17 cellular contexts compared by ENCODE assay signal in the genomic region with DNA sequence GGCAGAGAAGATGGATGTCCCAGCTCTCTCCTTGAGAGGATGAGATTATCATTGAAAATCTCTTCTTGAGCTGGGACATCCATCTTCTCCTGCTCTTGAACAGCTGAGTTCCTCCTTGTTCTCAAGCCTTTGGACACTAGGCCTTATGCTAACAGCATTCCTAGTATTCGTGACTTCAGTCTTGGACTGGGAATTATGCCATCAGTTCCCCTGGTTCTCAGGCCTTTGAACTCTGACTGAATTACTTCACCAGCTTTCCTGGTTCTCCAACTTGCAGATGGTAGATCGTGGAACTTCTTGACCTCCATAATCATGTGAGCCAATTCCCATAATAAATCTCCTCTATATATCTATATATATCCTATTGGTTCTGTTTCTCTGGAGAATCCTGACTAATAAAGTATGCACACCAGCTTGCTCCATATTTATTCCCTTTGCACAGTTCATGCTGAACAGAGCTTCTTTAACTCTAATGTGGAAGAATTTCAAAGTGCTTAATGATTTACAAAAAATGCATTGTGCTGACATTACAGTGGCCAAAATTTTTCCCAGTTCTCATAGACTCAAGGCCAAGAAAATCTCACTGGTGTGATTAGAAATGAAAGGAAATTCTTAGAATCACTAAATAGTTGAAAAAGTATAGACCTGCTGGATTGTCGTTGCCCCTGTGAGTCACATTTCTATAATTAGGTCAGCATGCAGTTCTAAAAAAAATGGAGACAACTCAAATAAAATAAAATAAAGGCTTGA.
A peak's percentile ranks its signal among the peaks of the same experiment; 100 is the strongest.
DNase-seq lines count a peak whose midpoint lies in the region; ATAC-seq, FAIRE-seq and TF ChIP-seq lines count a peak whose summit lies in the region.
"Had no signal": no experiment of that assay in that cellular context is flagged by ENCODE, and none has a peak within 500 bp of the region (broad histone marks: within the 10 kb centered on the region; RNA-seq: fewer than 3 reads in every experiment).

No MANE protein-coding gene starts in this region.

- WGBS in small intestine, 3 donors: 20 to 33% (median 30%) methylated on average over 3 of the region's 3 CpGs

- peaks cover 7 to 8% of the 10 kb centered on the region in 2 donors for H3K9me3 Mint-ChIP-seq in activated T-cell treated with anti-CD3 and anti-CD28 coated beads, Interleukin-2, amount 50 U/mL, for 72 hours

- H3K27ac ChIP-seq in left ventricle myocardium inferior (replicated peaks) (peak overlapping the region; percentile 75), small intestine (ENCODE audit: low read depth in 1 of 2, low read length in 1 of 2) (peak overlapping the region in 1 of 2 donors; percentile 52)

- no peak overlapping the region for H3K27ac Mint-ChIP-seq in activated T-cell treated with anti-CD3 and anti-CD28 coated beads, Interleukin-2, amount 50 U/mL, for 72 hours
- H3K27ac Mint-ChIP-seq: activated CD8-positive, alpha-beta memory T cell treated with anti-CD3 and anti-CD28 coated beads, Interleukin-2, amount 10 ng/mL, durations not matched to agents 7 days and 5 days; activated naive CD8-positive, alpha-beta T cell treated with anti-CD3 and anti-CD28 coated beads, Interleukin-2, amount 10 ng/mL, durations not matched to agents 7 days and 5 days; stimulated activated naive B cell treated with anti-CD40 and anti-IgM and Interleukin-4, amounts not matched to agents 10 μg/mL and 1 μg/mL and 100 μg/mL, for 72 hours had no signal

- H3K27me3 ChIP-seq in left ventricle myocardium inferior (ENCODE audit: low read depth): no peaks in the 10 kb centered on the region
- H3K27me3 ChIP-seq in small intestine (ENCODE audit: control insufficient read depth in 2 of 2, insufficient read depth in 2 of 2, low read length in 2 of 2): no peaks in the 10 kb centered on the region

- no peak for FAIRE-seq in small intestine (lab: Jason Lieb, UNC)
- FAIRE-seq: TTC549 had no signal

- H3K4me1 Mint-ChIP-seq in activated T-cell treated with anti-CD3 and anti-CD28 coated beads, Interleukin-2, amount 50 U/mL, for 72 hours (ENCODE audit: low read depth): no peaks in the 10 kb centered on the region
- H3K4me1 Mint-ChIP-seq: activated CD8-positive, alpha-beta memory T cell treated with anti-CD3 and anti-CD28 coated beads, Interleukin-2, amount 10 ng/mL, durations not matched to agents 7 days and 5 days; activated naive CD8-positive, alpha-beta T cell treated with anti-CD3 and anti-CD28 coated beads, Interleukin-2, amount 10 ng/mL, durations not matched to agents 7 days and 5 days; stimulated activated naive B cell treated with anti-CD40 and anti-IgM and Interleukin-4, amounts not matched to agents 10 μg/mL and 1 μg/mL and 100 μg/mL, for 72 hours had no signal

- intact Hi-C loops in left ventricle myocardium inferior (cut with micrococcal nuclease): no loop called here

- H3K4me1 ChIP-seq in left ventricle myocardium inferior (peaks cover 35% of the 10 kb centered on the region), small intestine (ENCODE audit: control insufficient read depth in 2 of 2, insufficient read depth in 1 of 2, low read depth in 1 of 2, low read length in 1 of 2) (no peaks in the 10 kb centered on the region)

- ATAC-seq in HG03097 (IDR thresholded peaks at IDR 0.05; ENCODE audit: low FRiP score, unreplicated experiment) (no peak), HG02642 (IDR thresholded peaks at IDR 0.05; ENCODE audit: poor library complexity, unreplicated experiment) (no peak), GM21423 (IDR thresholded peaks at IDR 0.05; ENCODE audit: unreplicated experiment) (no peak)
- no peak for ATAC-seq in activated T-cell treated with anti-CD3 and anti-CD28 coated beads, Interleukin-2, amount 50 U/mL, for 72 hours (replicated peaks in 1 of 2)
- ATAC-seq: activated CD8-positive, alpha-beta memory T cell treated with anti-CD3 and anti-CD28 coated beads, Interleukin-2, amount 10 ng/mL, durations not matched to agents 7 days and 5 days; stimulated activated naive B cell treated with anti-CD40 and anti-IgM and Interleukin-4, amounts not matched to agents 10 μg/mL and 1 μg/mL and 100 μg/mL, for 72 hours had no signal

- peaks cover 6% of the 10 kb centered on the region for H3K9me3 ChIP-seq in left ventricle myocardium inferior (replicated peaks)
- no peaks in the 10 kb centered on the region for H3K9me3 ChIP-seq in small intestine (ENCODE audit: control insufficient read depth, low read depth)

- no peak overlapping the region for H3K4me3 Mint-ChIP-seq in activated T-cell treated with anti-CD3 and anti-CD28 coated beads, Interleukin-2, amount 50 U/mL, for 72 hours
- H3K4me3 Mint-ChIP-seq: activated CD8-positive, alpha-beta memory T cell treated with anti-CD3 and anti-CD28 coated beads, Interleukin-2, amount 10 ng/mL, durations not matched to agents 7 days and 5 days; activated naive CD8-positive, alpha-beta T cell treated with anti-CD3 and anti-CD28 coated beads, Interleukin-2, amount 10 ng/mL, durations not matched to agents 7 days and 5 days; stimulated activated naive B cell treated with anti-CD40 and anti-IgM and Interleukin-4, amounts not matched to agents 10 μg/mL and 1 μg/mL and 100 μg/mL, for 72 hours had no signal

- H3K36me3 ChIP-seq in left ventricle myocardium inferior: no peaks in the 10 kb centered on the region
- H3K36me3 ChIP-seq in small intestine (ENCODE audit: control insufficient read depth in 2 of 2, insufficient read depth in 2 of 2, low read length in 2 of 2): no peaks in the 10 kb centered on the region

- no peaks in the 10 kb centered on the region for H3K36me3 Mint-ChIP-seq in activated T-cell treated with anti-CD3 and anti-CD28 coated beads, Interleukin-2, amount 50 U/mL, for 72 hours (ENCODE audit: insufficient read depth in 2 of 2)
- H3K36me3 Mint-ChIP-seq: activated CD8-positive, alpha-beta memory T cell treated with anti-CD3 and anti-CD28 coated beads, Interleukin-2, amount 10 ng/mL, durations not matched to agents 7 days and 5 days; activated naive CD8-positive, alpha-beta T cell treated with anti-CD3 and anti-CD28 coated beads, Interleukin-2, amount 10 ng/mL, durations not matched to agents 7 days and 5 days; stimulated activated naive B cell treated with anti-CD40 and anti-IgM and Interleukin-4, amounts not matched to agents 10 μg/mL and 1 μg/mL and 100 μg/mL, for 72 hours had no signal

- H3K4me3 ChIP-seq in astrocyte of the spinal cord (ENCODE audit: low read depth, low read length) (no peak overlapping the region), left ventricle myocardium inferior (no peak overlapping the region), small intestine (ENCODE audit: low read depth in 1 of 2, low read length in 2 of 2) (no peak overlapping the region)

- in situ Hi-C loops in astrocyte of the spinal cord (cut with HindIII; ENCODE audit: low sequenced_read_pairs): no loop called here

- no peaks in the 10 kb centered on the region for H3K27me3 Mint-ChIP-seq in activated T-cell treated with anti-CD3 and anti-CD28 coated beads, Interleukin-2, amount 50 U/mL, for 72 hours (ENCODE audit: low read depth)
- H3K27me3 Mint-ChIP-seq: activated CD8-positive, alpha-beta memory T cell treated with anti-CD3 and anti-CD28 coated beads, Interleukin-2, amount 10 ng/mL, durations not matched to agents 7 days and 5 days; activated naive CD8-positive, alpha-beta T cell treated with anti-CD3 and anti-CD28 coated beads, Interleukin-2, amount 10 ng/mL, durations not matched to agents 7 days and 5 days; stimulated activated naive B cell treated with anti-CD40 and anti-IgM and Interleukin-4, amounts not matched to agents 10 μg/mL and 1 μg/mL and 100 μg/mL, for 72 hours had no signal

- DNase-seq in EH (ENCODE audit: low read depth) (peak; percentile 97), astrocyte of the spinal cord (ENCODE audit: low read depth, low spot score) (peak; percentile 63), left ventricle myocardium inferior (no peak), small intestine (peak; percentile 24)
- DNase-seq in activated T-cell treated with anti-CD3 and anti-CD28 coated beads, Interleukin-2, amount 50 U/mL, for 72 hours: no peak
- DNase-seq: activated CD8-positive, alpha-beta memory T cell treated with anti-CD3 and anti-CD28 coated beads, Interleukin-2, amount 10 ng/mL, durations not matched to agents 7 days and 5 days; activated naive CD8-positive, alpha-beta T cell treated with anti-CD3 and anti-CD28 coated beads, Interleukin-2, amount 10 ng/mL, durations not matched to agents 7 days and 5 days; hypothalamus; KBM-7; NCI-H2081 treated with DMSO at 0.1 percent for 48 hours; SIG-M5; stimulated activated CD4-positive, alpha-beta T cell treated with anti-CD3 and anti-CD28 coated beads, Interleukin-4, amount 100 ng/mL, for 24 hours; stimulated activated naive B cell treated with anti-CD40 and anti-IgM and Interleukin-4, amounts not matched to agents 10 μg/mL and 1 μg/mL and 100 μg/mL, for 72 hours had no signal

- no peak for TF ChIP-seq CTCF in astrocyte of the spinal cord (IDR thresholded peaks at IDR 0.05; ENCODE audit: low read depth, low read length)
- TF ChIP-seq CTCF in left ventricle myocardium inferior (IDR thresholded peaks at IDR 0.05; ENCODE audit: borderline replicate concordance): no peak

Comparison
In these comparisons a context has a peak if more than half of its experiments do, and no peak if none do; other contexts are left out.
1. DNase-seq: peak in EH (single experiment), astrocyte of the spinal cord (single experiment) and small intestine (single experiment); none in left ventricle myocardium inferior (single experiment) and activated T-cell treated with anti-CD3 and anti-CD28 coated beads, Interleukin-2, amount 50 U/mL, for 72 hours (0 of 2).